Comparison of ENCODE assay signal across 10 cellular contexts in the genomic region with DNA sequence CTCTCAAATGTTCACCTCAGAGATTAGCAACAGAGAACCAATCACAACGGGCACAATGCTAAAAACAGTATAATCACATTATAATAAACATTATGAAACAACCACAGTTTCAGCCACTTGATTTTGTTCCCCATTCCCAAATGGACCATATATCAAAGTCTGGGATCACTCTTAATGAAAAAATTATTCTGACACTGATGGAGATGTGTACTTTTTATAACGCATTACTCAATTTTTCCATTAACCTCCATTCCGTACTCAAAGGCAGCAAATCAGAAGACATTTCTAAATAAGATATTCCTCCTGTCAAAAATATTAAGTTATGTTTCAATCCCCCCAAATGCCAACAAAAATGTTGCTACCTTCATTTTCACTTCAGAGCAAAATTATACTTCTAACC. TPM values are rescaled to one million over a fixed set of nuclear protein-coding genes. Genes with fewer than 3 reads are reported as not detected.
A peak's percentile ranks its signal among the peaks of the same experiment; 100 is the strongest.
DNase-seq lines count a peak whose midpoint lies in the region; ATAC-seq and TF ChIP-seq lines count a peak whose summit lies in the region.
"Had no signal": no experiment of that assay in that cellular context is flagged by ENCODE, and none has a peak within 500 bp of the region (broad histone marks: within the 10 kb centered on the region; RNA-seq: fewer than 3 reads in every experiment).

No MANE protein-coding gene starts in this region.

- H3K9me3 ChIP-seq in cardiac muscle cell (ENCODE audit: low read depth): no peaks in the 10 kb centered on the region
- H3K9me3 ChIP-seq in transverse colon: no peaks in the 10 kb centered on the region

- peaks cover 10% of the 10 kb centered on the region for H3K36me3 Mint-ChIP-seq in activated naive CD8-positive, alpha-beta T cell
- H3K36me3 Mint-ChIP-seq in immature natural killer cell: no peaks in the 10 kb centered on the region

- no peak for TF ChIP-seq CTCF in cardiac muscle cell (IDR thresholded peaks at IDR 0.05; ENCODE audit: low read depth, low read length)
- no peak for TF ChIP-seq CTCF in transverse colon (IDR thresholded peaks at IDR 0.05)

- H3K4me1 ChIP-seq in cardiac muscle cell (ENCODE audit: low read depth) (peaks cover 30% of the 10 kb centered on the region), transverse colon (peaks cover 21 to 65% (median 57%) of the 10 kb centered on the region in 4 donors)

- H3K27ac ChIP-seq in cardiac muscle cell (no peak overlapping the region), transverse colon (peak overlapping the region; percentile 24 to 98 (median 96))

- in situ Hi-C loops in transverse colon (cut with MboI; ENCODE audit: low pct_ligation_motif_present in 1 of 4, low pct_unique_long_range_greater_than_20kb in 1 of 4, low sequenced_read_pairs in 3 of 4): no loop called here

- peak overlapping the region; percentile 100 for H3K27ac Mint-ChIP-seq in activated naive CD8-positive, alpha-beta T cell
- peak overlapping the region; percentile 99 to 100 (median 100) for H3K27ac Mint-ChIP-seq in immature natural killer cell

- DNase-seq in cardiac muscle cell (ENCODE audit: low read depth in 1 of 2, low spot score in 1 of 2) (no peak), Right ventricle myocardium superior (no peak), immature natural killer cell (no peak), transverse colon (no peak)
- DNase-seq: DMS153, Kasumi-1 had no signal

- H3K27me3 Mint-ChIP-seq in activated naive CD8-positive, alpha-beta T cell: no peaks in the 10 kb centered on the region
- peaks cover 14 to 16% (median 15%) of the 10 kb centered on the region in 3 donors for H3K27me3 Mint-ChIP-seq in immature natural killer cell (ENCODE audit: low read depth in 3 of 3)

- intact Hi-C loops in Right ventricle myocardium superior (cut with DNase I): loop anchor here (5.0 kb wide), 1 partner anchor 45 kb away; a partner anchor contains a TSS
- intact Hi-C loops in transverse colon (cut with DNase I; ENCODE audit: low total_unique reads): no loop called here

- peaks cover 62% of the 10 kb centered on the region for H3K4me1 Mint-ChIP-seq in activated naive CD8-positive, alpha-beta T cell (ENCODE audit: low read depth)
- H3K4me1 Mint-ChIP-seq in immature natural killer cell: peaks cover 6 to 74% of the 10 kb centered on the region in 2 donors

- no peak for TF ChIP-seq EP300 in transverse colon (IDR thresholded peaks at IDR 0.05; ENCODE audit: low read depth)

- WGBS in transverse colon (ENCODE audit: low coverage in 1 of 2), 2 donors: 38 to 47% methylated on average over 3 of the region's 3 CpGs

- TF ChIP-seq POLR2A in transverse colon (IDR thresholded peaks at IDR 0.05): no peak

- no peaks in the 10 kb centered on the region for H3K36me3 ChIP-seq in cardiac muscle cell
- H3K36me3 ChIP-seq in transverse colon: no peaks in the 10 kb centered on the region

- H3K27me3 ChIP-seq in cardiac muscle cell (no peaks in the 10 kb centered on the region), transverse colon (no peaks in the 10 kb centered on the region)

- H3K4me3 ChIP-seq in cardiac muscle cell (peak overlapping the region; percentile 50), transverse colon (peak overlapping the region in 1 of 4 donors; percentile 69)

- peak overlapping the region; percentile 96 for H3K4me3 Mint-ChIP-seq in activated naive CD8-positive, alpha-beta T cell
- H3K4me3 Mint-ChIP-seq in immature natural killer cell: peak overlapping the region; percentile 89 to 99 (median 95)

- ATAC-seq in Right ventricle myocardium superior (ENCODE audit: poor library complexity) (no peak), HG03280 (IDR thresholded peaks at IDR 0.05; ENCODE audit: unreplicated experiment) (no peak), HG03175 (IDR thresholded peaks at IDR 0.05; ENCODE audit: unreplicated experiment) (no peak), GM21367 (IDR thresholded peaks at IDR 0.05; ENCODE audit: unreplicated experiment) (no peak)

- H3K9me3 Mint-ChIP-seq in activated naive CD8-positive, alpha-beta T cell (ENCODE audit: low read depth): no peaks in the 10 kb centered on the region
- H3K9me3 Mint-ChIP-seq in immature natural killer cell: no peaks in the 10 kb centered on the region

RNA-seq across cellular contexts. Expression of a gene that starts 2.8 kb away (rescaled TPM):
- total RNA-seq in cardiac muscle cell (172 and 355 TPM in 2 replicates), Right ventricle myocardium superior (60.6 TPM), transverse colon (100 to 1,000 TPM in 3 of 4 donors, 10 to 100 TPM in 1; 67.7 to 225 (median 132) TPM)
- polyA plus RNA-seq in cardiac muscle cell (225 and 377 TPM in 2 replicates), immature natural killer cell (100 to 1,000 TPM; 445 to 490 (median 454) TPM)

RNA-seq across cellular contexts. Expression of a gene that starts 2.8 kb away (rescaled TPM):
- 38.5 and 43.3 TPM in 2 replicates for total RNA-seq in cardiac muscle cell
- polyA plus RNA-seq in cardiac muscle cell: 28.8 and 29.1 TPM in 2 replicates
- 45.3 TPM for total RNA-seq in Right ventricle myocardium superior
- 10 to 100 TPM; 14.7 to 32.9 (median 18.7) TPM for polyA plus RNA-seq in immature natural killer cell
- total RNA-seq in transverse colon: 10 to 100 TPM; 24.7 to 33.8 (median 29.3) TPM

RNA-seq across cellular contexts. Expression of a gene that starts 37.2 kb away (rescaled TPM):
- 32.6 and 39.3 TPM in 2 replicates for total RNA-seq in cardiac muscle cell
- polyA plus RNA-seq in cardiac muscle cell: 43.9 and 52.4 TPM in 2 replicates
- total RNA-seq in Right ventricle myocardium superior: 53.2 TPM
- polyA plus RNA-seq in immature natural killer cell: 10 to 100 TPM in 2 of 3 donors, 1 to 10 TPM in 1; 8.1 to 21.3 (median 20.0) TPM
- 10 to 100 TPM; 28.4 to 54.1 (median 42.0) TPM for total RNA-seq in transverse colon

RNA-seq across cellular contexts. Expression of a gene that starts 37.3 kb away (rescaled TPM):
- total RNA-seq in cardiac muscle cell (205 and 356 TPM in 2 replicates), Right ventricle myocardium superior (198 TPM), transverse colon (100 to 1,000 TPM; 114 to 416 (median 182) TPM)
- polyA plus RNA-seq in cardiac muscle cell (646 and 743 TPM in 2 replicates), immature natural killer cell (100 to 1,000 TPM; 298 to 612 (median 340) TPM)

RNA-seq across cellular contexts. Expression of a gene that starts 46.3 kb away (rescaled TPM):
- 12.8 and 44.6 TPM in 2 replicates for total RNA-seq in cardiac muscle cell
- polyA plus RNA-seq in cardiac muscle cell: 27.9 and 107 TPM in 2 replicates
- total RNA-seq in Right ventricle myocardium superior: 2.3 TPM
- polyA plus RNA-seq in immature natural killer cell: under 1 TPM in 2 of 3 donors, not detected in 1; 0.56 to 0.89 TPM
- total RNA-seq in transverse colon: 10 to 100 TPM in 1 of 4 donors, 1 to 10 TPM in 1, not detected in 2; 3.3 to 17.5 TPM
